ENCODE assay signal across 12 cellular contexts in genomic region chr14:70803321-70804110, GRCh38. TPM values are rescaled to one million over a fixed set of nuclear protein-coding genes. Genes with fewer than 3 reads are reported as not detected.
A peak's percentile ranks its signal among the peaks of the same experiment; 100 is the strongest.
DNase-seq lines count a peak whose midpoint lies in the region; ATAC-seq lines count a peak whose summit lies in the region.
"Had no signal": no experiment of that assay in that cellular context is flagged by ENCODE, and none has a peak within 500 bp of the region (broad histone marks: within the 10 kb centered on the region; RNA-seq: fewer than 3 reads in every experiment).

No MANE protein-coding gene starts in this region.

- H3K27ac Mint-ChIP-seq in activated CD4-positive, alpha-beta T cell treated with anti-CD3 and anti-CD28 coated beads for 36 hours: no peak overlapping the region

- H3K36me3 ChIP-seq in Karpas-422 (ENCODE audit: insufficient read depth, low read length) (peaks cover 13% of the 10 kb centered on the region), neuronal stem cell (replicated peaks in 1 of 2; ENCODE audit: control insufficient read depth in 2 of 2, insufficient read depth in 2 of 2, low read length in 2 of 2) (peaks cover 10 to 13% of the 10 kb centered on the region in 2 donors)

- H3K4me3 ChIP-seq in Karpas-422 (ENCODE audit: low read length) (no peak overlapping the region), neuronal stem cell (ENCODE audit: low read length in 2 of 2) (no peak overlapping the region)
- H3K4me3 ChIP-seq: A549 had no signal

- no peaks in the 10 kb centered on the region for H4K20me1 ChIP-seq in Karpas-422 (ENCODE audit: insufficient read depth, low read depth, low read length)

- H3K27ac ChIP-seq in Karpas-422 (ENCODE audit: low read length) (no peak overlapping the region), neuronal stem cell (replicated peaks; ENCODE audit: low read length) (no peak overlapping the region)
- H3K27ac ChIP-seq: A549 had no signal

- no peaks in the 10 kb centered on the region for H3K9me2 ChIP-seq in Karpas-422 (replicated peaks; ENCODE audit: insufficient read depth, low read length)

- H3K36me3 Mint-ChIP-seq in activated CD4-positive, alpha-beta T cell treated with anti-CD3 and anti-CD28 coated beads for 36 hours (ENCODE audit: low read depth): peaks cover 8% of the 10 kb centered on the region

- peaks cover 15% of the 10 kb centered on the region for H3K4me1 Mint-ChIP-seq in activated CD4-positive, alpha-beta T cell treated with anti-CD3 and anti-CD28 coated beads for 36 hours

- no peaks in the 10 kb centered on the region for H3K27me3 Mint-ChIP-seq in activated CD4-positive, alpha-beta T cell treated with anti-CD3 and anti-CD28 coated beads for 36 hours

- no CpG with 5 or more reads among the region's 3 CpGs for WGBS in neuronal stem cell (ENCODE audit: extremely low coverage in 2 of 2, insufficient read length in 2 of 2, insufficient replicate concordance in 1 of 2), 2 donors

- H4K8ac ChIP-seq in neuronal stem cell (ENCODE audit: low read depth, low read length): no peak overlapping the region

- H3K23ac ChIP-seq in neuronal stem cell (ENCODE audit: low read depth, low read length, poor library complexity): no peak overlapping the region

- no peak overlapping the region for H2AFZ ChIP-seq in Karpas-422 (ENCODE audit: low read length)
- no peak overlapping the region for H2AFZ ChIP-seq in neuronal stem cell (ENCODE audit: low read length)

- H3K27me3 ChIP-seq in Karpas-422 (ENCODE audit: low read length) (no peaks in the 10 kb centered on the region), neuronal stem cell (ENCODE audit: control insufficient read depth in 3 of 3, insufficient read depth in 3 of 3, low read depth in 1 of 3, low read length in 3 of 3) (peaks cover 0 to 3% (median 0%) of the 10 kb centered on the region in 3 experiments)

- CTCF ChIA-PET in activated CD4-positive, alpha-beta T cell treated with anti-CD3 and anti-CD28 coated beads for 36 hours (lab: Charles Lee): interaction anchor here (1.0 to 2.1 kb wide), 3 partner anchors 14 to 135 kb away, joined by 3 to 4 read pairs (median 3); no protein-coding TSS in a partner anchor

- DNase-seq in Ammon's horn (ENCODE audit: low spot score) (peak; percentile 48), Karpas-422 (peak; percentile 63), neuronal stem cell (ENCODE audit: low spot score) (no peak), NCI-H2081 (lab: John Stamatoyannopoulos, UW) (no peak), NCI-H2029 treated with DMSO at 0.1 percent for 48 hours (lab: John Stamatoyannopoulos, UW) (no peak)
- no peak for DNase-seq in activated CD4-positive, alpha-beta T cell treated with anti-CD3 and anti-CD28 coated beads for 36 hours
- DNase-seq: activated CD4-positive, alpha-beta T cell treated with anti-CD3 and anti-CD28 coated beads for 4 hours; activated effector memory CD4-positive, alpha-beta T cell treated with anti-CD3 and anti-CD28 coated beads, Interleukin-2, amount 50 U/mL, for 16 hours; NCI-H1105 treated with DMSO at 0.1 percent for 48 hours had no signal

- no peak overlapping the region for H4K91ac ChIP-seq in neuronal stem cell (ENCODE audit: low read depth, low read length, poor library complexity)

- H2BK12ac ChIP-seq in neuronal stem cell (ENCODE audit: low read length): no peak overlapping the region

- H3K79me2 ChIP-seq in Karpas-422 (ENCODE audit: low read length): peaks cover 92% of the 10 kb centered on the region

- H3K79me1 ChIP-seq in neuronal stem cell (ENCODE audit: low read depth, low read length): peaks cover 2% of the 10 kb centered on the region

- no peak overlapping the region for H3K14ac ChIP-seq in neuronal stem cell (ENCODE audit: low read length)

- peaks cover 39% of the 10 kb centered on the region for H3K4me1 ChIP-seq in Karpas-422 (ENCODE audit: low read length)
- peaks cover 0 to 3% of the 10 kb centered on the region in 2 donors for H3K4me1 ChIP-seq in neuronal stem cell (ENCODE audit: control insufficient read depth in 2 of 2, insufficient read depth in 1 of 2, low read depth in 1 of 2, low read length in 2 of 2)

- H3K4me3 Mint-ChIP-seq in activated CD4-positive, alpha-beta T cell treated with anti-CD3 and anti-CD28 coated beads for 36 hours: no peak overlapping the region

- no peak overlapping the region for H2BK5ac ChIP-seq in neuronal stem cell (ENCODE audit: low read length)

- H2BK15ac ChIP-seq in neuronal stem cell (ENCODE audit: low read length): no peak overlapping the region

- no peak overlapping the region for H2BK120ac ChIP-seq in neuronal stem cell (ENCODE audit: low read depth, low read length)

- no peaks in the 10 kb centered on the region for H3K9me3 Mint-ChIP-seq in activated CD4-positive, alpha-beta T cell treated with anti-CD3 and anti-CD28 coated beads for 36 hours (ENCODE audit: low read depth)

- H3K4ac ChIP-seq in neuronal stem cell (ENCODE audit: low read length): no peak overlapping the region

- ATAC-seq in GM19035 (IDR thresholded peaks at IDR 0.05; ENCODE audit: unreplicated experiment) (peak; percentile 79), HG02852 (IDR thresholded peaks at IDR 0.05; ENCODE audit: unreplicated experiment) (peak; percentile 78)
- no peak for ATAC-seq in activated CD4-positive, alpha-beta T cell treated with anti-CD3 and anti-CD28 coated beads for 36 hours
- ATAC-seq: A549 had no signal

- H3K18ac ChIP-seq in neuronal stem cell (ENCODE audit: low read length): no peak overlapping the region

- no peak overlapping the region for H3K9ac ChIP-seq in Karpas-422 (ENCODE audit: low read length)
- no peak overlapping the region for H3K9ac ChIP-seq in neuronal stem cell (ENCODE audit: low read depth, low read length, poor library complexity)

- H3K4me2 ChIP-seq in Karpas-422 (ENCODE audit: low read depth, low read length, poor library complexity, severe bottlenecking): no peak overlapping the region
- no peak overlapping the region for H3K4me2 ChIP-seq in neuronal stem cell (ENCODE audit: insufficient read depth, low read length, poor library complexity, severe bottlenecking)
- H3K4me2 ChIP-seq: A549 had no signal

- H2AK5ac ChIP-seq in neuronal stem cell (ENCODE audit: low read depth, low read length): no peak overlapping the region

- H3K9me3 ChIP-seq in Karpas-422 (ENCODE audit: low read length) (no peaks in the 10 kb centered on the region), neuronal stem cell (replicated peaks in 1 of 2; ENCODE audit: control insufficient read depth in 2 of 2, insufficient read depth in 1 of 2, low read depth in 1 of 2, low read length in 2 of 2) (no peaks in the 10 kb centered on the region)
- H3K9me3 ChIP-seq: A549 had no signal

- intact Hi-C loops in activated CD4-positive, alpha-beta T cell treated with anti-CD3 and anti-CD28 coated beads for 36 hours (cut with DNase I, micrococcal nuclease): no loop called here

- POLR2A ChIA-PET in activated CD4-positive, alpha-beta T cell treated with anti-CD3 and anti-CD28 coated beads for 36 hours (lab: Charles Lee): no interaction called here

RNA-seq across cellular contexts. Expression of gene MAP3K9, which starts 5.8 kb away (rescaled TPM):
- total RNA-seq in Karpas-422 (2014; rRNA removed; shearing (Covaris generic); ENCODE audit: low replicate concordance): 17.1 and 19.4 TPM in 2 replicates
- polyA plus RNA-seq in neuronal stem cell (2013, experiment 1 of 2): 9.3 TPM
- polyA plus RNA-seq in neuronal stem cell (2013, experiment 2 of 2): 9.2 TPM
- 1 to 10 TPM; 5.2 to 6.1 TPM for total RNA-seq in activated CD4-positive, alpha-beta T cell treated with anti-CD3 and anti-CD28 coated beads for 36 hours

Comparison
In these comparisons a context has a peak if more than half of its experiments do, and no peak if none do; other contexts are left out.
1. DNase-seq: peak in Ammon's horn (single experiment) and Karpas-422 (single experiment); none in neuronal stem cell (single experiment), NCI-H2081 (0 of 2), activated CD4-positive, alpha-beta T cell treated with anti-CD3 and anti-CD28 coated beads for 36 hours (single experiment) and NCI-H2029 treated with DMSO at 0.1 percent for 48 hours (single experiment).